8 cellular contexts compared by ENCODE assay signal in the genomic region with DNA sequence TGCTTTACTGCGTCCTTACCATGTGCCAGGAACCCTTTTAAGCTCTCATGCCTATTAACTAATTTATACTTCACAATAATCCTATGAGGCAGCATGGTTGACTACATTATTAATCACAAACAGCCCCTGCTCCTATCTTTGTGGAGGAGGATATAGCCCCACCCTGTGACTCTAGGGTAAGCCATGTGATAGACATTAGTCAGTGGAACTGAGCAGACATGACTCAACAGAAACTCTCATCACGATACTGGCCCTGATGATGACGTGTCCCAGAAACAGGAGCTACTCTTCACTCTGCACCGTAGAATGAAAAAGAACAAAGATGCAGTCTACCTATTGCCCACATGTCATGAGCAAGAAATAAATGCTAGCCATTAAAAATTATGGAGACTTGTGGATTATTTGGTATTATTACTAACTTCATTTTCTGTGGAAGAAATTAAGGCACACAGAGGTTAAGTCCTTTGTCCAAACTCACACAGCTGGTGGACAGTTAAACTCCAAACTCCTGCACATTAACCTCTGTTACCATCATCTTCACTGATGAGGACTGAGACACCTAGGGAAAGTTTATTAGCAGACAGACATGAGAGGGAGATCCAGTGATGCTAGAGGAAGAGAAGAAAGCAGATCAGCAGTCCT. TPM values are rescaled to one million over a fixed set of nuclear protein-coding genes. Genes with fewer than 3 reads are reported as not detected.
DNase-seq lines count a peak whose midpoint lies in the region; FAIRE-seq and TF ChIP-seq lines count a peak whose summit lies in the region.

No MANE protein-coding gene starts in this region.

- peak overlapping the region; percentile 64 for H2AFZ ChIP-seq in astrocyte (ENCODE audit: low read depth, low read length)

- FAIRE-seq in astrocyte (lab: Jason Lieb, UNC) (peak; percentile 92), GM12892 (lab: Jason Lieb, UNC) (no peak)

- WGBS in mesendoderm (ENCODE audit: extremely low coverage, insufficient coverage, low lambda C conversion rate) = no CpG with 5 or more reads among the region's 4 CpGs
- 95 to 100% methylated on average over 2 to 4 of the region's 4 CpGs for WGBS in endodermal cell (ENCODE audit: insufficient coverage in 1 of 2, insufficient read length in 1 of 2), 2 experiments

- H3K27ac ChIP-seq in astrocyte (ENCODE audit: low read depth, low read length) = peak overlapping the region; percentile 79
- no peak overlapping the region for H3K27ac ChIP-seq in mesendoderm (ENCODE audit: low read depth, low read length)
- no peak overlapping the region for H3K27ac ChIP-seq in tibial artery
- H3K27ac ChIP-seq in endodermal cell (ENCODE audit: low read depth, low read length) = no peak overlapping the region

- H3K79me2 ChIP-seq in astrocyte (ENCODE audit: insufficient read depth, low read length) = no peaks in the 10 kb centered on the region
- no peaks in the 10 kb centered on the region for H3K79me2 ChIP-seq in mesendoderm (ENCODE audit: control insufficient read depth, insufficient read depth, low read length)

- H3K9ac ChIP-seq in astrocyte (ENCODE audit: low read length) (peak overlapping the region; percentile 61), mesendoderm (ENCODE audit: low read length) (no peak overlapping the region), endodermal cell (ENCODE audit: extremely low read depth, low read length, poor library complexity, severe bottlenecking) (no peak overlapping the region)

- peak overlapping the region; percentile 34 for H3K4me2 ChIP-seq in astrocyte (ENCODE audit: low read length)
- H3K4me2 ChIP-seq in mesendoderm (ENCODE audit: low read length) = no peak overlapping the region

- H2BK15ac ChIP-seq in mesendoderm (replicated peaks; ENCODE audit: low read depth) = no peak overlapping the region

- H3K27ac Mint-ChIP-seq in astrocyte (ENCODE audit: unreplicated experiment) (peak overlapping the region; percentile 89), endodermal cell (no peak overlapping the region)

- no peak overlapping the region for H3K18ac ChIP-seq in mesendoderm (ENCODE audit: low read length)

- intact Hi-C loops in tibial artery (cut with DNase I; ENCODE audit: low total_unique reads) = no loop called here

- TF ChIP-seq CTCF in astrocyte (IDR thresholded peaks at IDR 0.05; ENCODE audit: insufficient read depth, low read depth, low read length) = no peak
- no peak for TF ChIP-seq CTCF in tibial artery (IDR thresholded peaks at IDR 0.05)
- no peak for TF ChIP-seq CTCF in endodermal cell (conservative IDR thresholded peaks at IDR 0.05)

- H3K4me3 ChIP-seq in astrocyte (ENCODE audit: insufficient read depth, low read depth, low read length) = no peak overlapping the region
- no peak overlapping the region for H3K4me3 ChIP-seq in mesendoderm (ENCODE audit: low read length)
- H3K4me3 ChIP-seq in tibial artery = no peak overlapping the region
- H3K4me3 ChIP-seq in endodermal cell (ENCODE audit: low read length) = no peak overlapping the region

- H3K9me3 ChIP-seq in astrocyte (ENCODE audit: insufficient read depth, low read depth, low read length) = no peaks in the 10 kb centered on the region
- H3K9me3 ChIP-seq in tibial artery = no peaks in the 10 kb centered on the region
- no peaks in the 10 kb centered on the region for H3K9me3 ChIP-seq in endodermal cell (ENCODE audit: control insufficient read depth, low read length)

- H3K79me1 ChIP-seq in mesendoderm (ENCODE audit: low read length) = no peaks in the 10 kb centered on the region

- peaks cover 13% of the 10 kb centered on the region for H3K4me1 Mint-ChIP-seq in astrocyte (ENCODE audit: low read depth, unreplicated experiment)
- H3K4me1 Mint-ChIP-seq in endodermal cell = peaks cover 10% of the 10 kb centered on the region

- no peaks in the 10 kb centered on the region for H3K36me3 Mint-ChIP-seq in astrocyte (ENCODE audit: low read depth, unreplicated experiment)
- no peaks in the 10 kb centered on the region for H3K36me3 Mint-ChIP-seq in endodermal cell (ENCODE audit: low read depth)

- no peak overlapping the region for H3K4ac ChIP-seq in mesendoderm (ENCODE audit: low read depth, low read length)

- no peak overlapping the region for H2BK120ac ChIP-seq in mesendoderm (ENCODE audit: low read depth, low read length)

- H2BK5ac ChIP-seq in mesendoderm (ENCODE audit: low read length) = no peak overlapping the region

- H3K36me3 ChIP-seq in astrocyte (ENCODE audit: insufficient read depth, low read length) (no peaks in the 10 kb centered on the region), mesendoderm (ENCODE audit: control insufficient read depth, insufficient read depth, low read length) (no peaks in the 10 kb centered on the region), tibial artery (no peaks in the 10 kb centered on the region), endodermal cell (ENCODE audit: control insufficient read depth, insufficient read depth, low read length) (no peaks in the 10 kb centered on the region)

- H3K4me3 Mint-ChIP-seq in astrocyte (ENCODE audit: unreplicated experiment) = no peak overlapping the region
- no peak overlapping the region for H3K4me3 Mint-ChIP-seq in endodermal cell

- TF ChIP-seq POLR2A in GM12892 (IDR thresholded peaks at IDR 0.05; ENCODE audit: low read depth, low read length) = no peak

- H2AK5ac ChIP-seq in mesendoderm (ENCODE audit: low read length) = no peak overlapping the region

- H4K20me1 ChIP-seq in astrocyte (ENCODE audit: insufficient read depth, low read length) = no peaks in the 10 kb centered on the region

- H3K9me3 Mint-ChIP-seq in astrocyte (ENCODE audit: unreplicated experiment) (no peaks in the 10 kb centered on the region), endodermal cell (no peaks in the 10 kb centered on the region)

- DNase-seq in Daoy (ENCODE audit: low read depth) (peak; percentile 84), HPDE6-E6E7 (ENCODE audit: extremely low spot score) (peak; percentile 66), astrocyte (ENCODE audit: low read depth) (peak; percentile 95), mesendoderm (peak; percentile 20), NCI-H510A treated with DMSO at 0.1 percent for 48 hours (lab: John Stamatoyannopoulos, UW) (no peak), tibial artery (no peak), endodermal cell (no peak), GM12892 (ENCODE audit: insufficient read length) (no peak)

- no peak overlapping the region for H3K23ac ChIP-seq in mesendoderm (ENCODE audit: low read length)

- no peaks in the 10 kb centered on the region for H3K27me3 ChIP-seq in astrocyte (ENCODE audit: insufficient read depth, low read length)
- no peaks in the 10 kb centered on the region for H3K27me3 ChIP-seq in mesendoderm (ENCODE audit: insufficient read depth, low read length, poor library complexity)
- no peaks in the 10 kb centered on the region for H3K27me3 ChIP-seq in tibial artery
- no peaks in the 10 kb centered on the region for H3K27me3 ChIP-seq in endodermal cell (ENCODE audit: control insufficient read depth, insufficient read depth, low read length, poor library complexity, severe bottlenecking)

- H4K8ac ChIP-seq in mesendoderm (ENCODE audit: low read depth, low read length) = no peak overlapping the region

- no peak overlapping the region for H3K56ac ChIP-seq in mesendoderm (ENCODE audit: low read length)

- peaks cover 16% of the 10 kb centered on the region for H3K4me1 ChIP-seq in astrocyte (ENCODE audit: insufficient read depth, low read length)
- peaks cover 2% of the 10 kb centered on the region for H3K4me1 ChIP-seq in mesendoderm (ENCODE audit: control insufficient read depth, low read depth, low read length)
- H3K4me1 ChIP-seq in tibial artery = no peaks in the 10 kb centered on the region
- H3K4me1 ChIP-seq in endodermal cell (ENCODE audit: control insufficient read depth, insufficient read depth, low read length) = no peaks in the 10 kb centered on the region

- no peak overlapping the region for H4K5ac ChIP-seq in mesendoderm (ENCODE audit: low read length)

- H3K27me3 Mint-ChIP-seq in astrocyte (ENCODE audit: low read depth, unreplicated experiment) (no peaks in the 10 kb centered on the region), endodermal cell (ENCODE audit: insufficient read depth) (no peaks in the 10 kb centered on the region)

RNA-seq across cellular contexts. Expression of a gene that starts 51.2 kb away (rescaled TPM):
- total RNA-seq in Daoy (2014; rRNA removed; shearing (Covaris generic)) = 3.3 and 3.4 TPM in 2 replicates
- 0.57 and 0.89 TPM in 2 replicates for total RNA-seq in astrocyte
- 2.1 TPM for polyA plus RNA-seq in mesendoderm (2013, experiment 1 of 2)
- polyA plus RNA-seq in mesendoderm (2013, experiment 2 of 2) = 2.0 TPM
- 1 to 10 TPM; 6.5 to 9.5 TPM for total RNA-seq in endodermal cell
- polyA plus RNA-seq in endodermal cell (2013, experiment 1 of 2) = 9.7 TPM
- 9.9 TPM for polyA plus RNA-seq in endodermal cell (2013, experiment 2 of 2)
- polyA plus RNA-seq in GM12892 (2012; ENCODE audit: missing spikeins) = 2.0 TPM

Comparison
In these comparisons a context has a peak if more than half of its experiments do, and no peak if none do; other contexts are left out.
1. DNase-seq: peak in Daoy (single experiment), HPDE6-E6E7 (single experiment), astrocyte (single experiment) and mesendoderm (single experiment); none in NCI-H510A treated with DMSO at 0.1 percent for 48 hours (single experiment), tibial artery (0 of 2), endodermal cell (single experiment) and GM12892 (single experiment).